1 cellular context compared by ENCODE assay signal in genomic region chr6:35468980-35469710, GRCh38.
TF ChIP-seq lines count a peak whose summit lies in the region.

No MANE protein-coding gene starts in this region.

TF ChIP-seq in HEK293, 187 proteins besides CTCF, POLR2A, EP300 and RAD21 (continued from another document):
- no peak for TF ChIP-seq ZNF513 (tag by site-specific recombination; IDR thresholded peaks at IDR 0.05)
- no peak for TF ChIP-seq ZNF114 (tag by site-specific recombination; IDR thresholded peaks at IDR 0.05)
- TF ChIP-seq ZNF645 (tag by site-specific recombination; IDR thresholded peaks at IDR 0.05), result 0 out of 2 replicates have a peak, but pooled peaks have one; percentile 27
- 0 out of 2 replicates have a peak, but pooled peaks have one; percentile 33 for TF ChIP-seq HIC1 (tag by site-specific recombination; IDR thresholded peaks at IDR 0.05)
- TF ChIP-seq MZF1 (tag by site-specific recombination; IDR thresholded peaks at IDR 0.05; ENCODE audit: borderline replicate concordance), result no peak
- TF ChIP-seq GLIS2 (tag by site-specific recombination; IDR thresholded peaks at IDR 0.05), result peak; percentile 65
- TF ChIP-seq ZBTB44 (tag by site-specific recombination; IDR thresholded peaks at IDR 0.05), result no peak
- no peak for TF ChIP-seq ZNF639 (tag by site-specific recombination; IDR thresholded peaks at IDR 0.05)
- no peak for TF ChIP-seq ZNF362 (tag by site-specific recombination; IDR thresholded peaks at IDR 0.05)
- TF ChIP-seq TCF7L2 (IDR thresholded peaks at IDR 0.05; ENCODE audit: borderline replicate concordance, low read depth, low read length), result no peak
- TF ChIP-seq ZNF549 (tag by site-specific recombination; IDR thresholded peaks at IDR 0.05), result no peak
- no peak for TF ChIP-seq ZNF2 (tag by site-specific recombination; IDR thresholded peaks at IDR 0.05)
- TF ChIP-seq ZNF654 (tag by site-specific recombination; IDR thresholded peaks at IDR 0.05; ENCODE audit: low read depth), result no peak
- TF ChIP-seq ZNF175 (tag by site-specific recombination; IDR thresholded peaks at IDR 0.05), result no peak
- TF ChIP-seq ZNF341 (tag by site-specific recombination; IDR thresholded peaks at IDR 0.05; ENCODE audit: low read depth), result no peak
- TF ChIP-seq PRDM6 (tag by site-specific recombination; IDR thresholded peaks at IDR 0.05), result no peak
- no peak for TF ChIP-seq ZNF112 (tag by site-specific recombination; IDR thresholded peaks at IDR 0.05)
- TF ChIP-seq ZNF19 (tag by site-specific recombination; IDR thresholded peaks at IDR 0.05; ENCODE audit: low read depth), result no peak
- TF ChIP-seq GLI2 (tag by site-specific recombination; IDR thresholded peaks at IDR 0.05; ENCODE audit: borderline replicate concordance, low read depth), result no peak
- no peak for TF ChIP-seq MYNN (tag by site-specific recombination; IDR thresholded peaks at IDR 0.05; ENCODE audit: borderline replicate concordance)
- TF ChIP-seq ZNF623 (tag by site-specific recombination; IDR thresholded peaks at IDR 0.05), result no peak
- TF ChIP-seq ZNF704 (tag by site-specific recombination; IDR thresholded peaks at IDR 0.05), result no peak
